11 cellular contexts compared by ENCODE assay signal in genomic region chr17:79931517-79932309, GRCh38.
DNase-seq lines count a peak whose midpoint lies in the region; TF ChIP-seq lines count a peak whose summit lies in the region.
"Had no signal": no experiment of that assay in that cellular context is flagged by ENCODE, and none has a peak within 500 bp of the region (broad histone marks: within the 10 kb centered on the region; RNA-seq: fewer than 3 reads in every experiment).

No MANE protein-coding gene starts in this region.

- peaks cover 0 to 20% of the 10 kb centered on the region in 2 donors for H3K4me1 ChIP-seq in right atrium auricular region

- H3K27ac ChIP-seq in right atrium auricular region, result no peak overlapping the region
- H3K27ac ChIP-seq: skin epidermis had no signal

- H3K36me3 ChIP-seq in right atrium auricular region, result no peaks in the 10 kb centered on the region

- peaks cover 12 to 15% of the 10 kb centered on the region in 2 donors for H3K27me3 ChIP-seq in right atrium auricular region

- TF ChIP-seq CTCF in right atrium auricular region (IDR thresholded peaks at IDR 0.05), result no peak

- DNase-seq in EL (peak; percentile 26), HuH-7 (ENCODE audit: low spot score) (peak; percentile 90), dermis blood vessel endothelial cell (peak; percentile 15), myocyte (ENCODE audit: low read depth) (peak; percentile 17), right atrium auricular region (ENCODE audit: low spot score) (no peak), COLO829 (ENCODE audit: low spot score) (no peak), NCI-H526 (lab: John Stamatoyannopoulos, UW) (no peak)
- DNase-seq in stimulated activated CD4-positive, alpha-beta T cell treated with anti-CD3 and anti-CD28 coated beads, Interleukin-1b, Interleukin-23, amount 100 ng/mL, for 48 hours, result no peak
- DNase-seq: caudate nucleus, DMS153 had no signal

- H3K9me3 ChIP-seq in right atrium auricular region, result no peaks in the 10 kb centered on the region

- no peak overlapping the region for H3K4me3 ChIP-seq in right atrium auricular region
- H3K4me3 ChIP-seq: skin epidermis had no signal

Comparison
In these comparisons a context has a peak if more than half of its experiments do, and no peak if none do; other contexts are left out.
1. DNase-seq: peak in EL (single experiment), HuH-7 (single experiment), dermis blood vessel endothelial cell (single experiment) and myocyte (single experiment); none in right atrium auricular region (single experiment), COLO829 (single experiment), stimulated activated CD4-positive, alpha-beta T cell treated with anti-CD3 and anti-CD28 coated beads, Interleukin-1b, Interleukin-23, amount 100 ng/mL, for 48 hours (single experiment) and NCI-H526 (0 of 2).